Comparison of ENCODE assay signal across 1 cellular context in genomic region chrX:40433160-40433559, GRCh38.
TF ChIP-seq lines count a peak whose summit lies in the region.

No MANE protein-coding gene starts in this region.

TF ChIP-seq in HepG2, 621 proteins besides CTCF, POLR2A, EP300 and RAD21 (continued from another document and continues in another):
- TF ChIP-seq BRF2 (CRISPR knock-in tag; IDR thresholded peaks at IDR 0.05) (no peak), ZNF770 (CRISPR knock-in tag; IDR thresholded peaks at IDR 0.05) (0 out of 2 replicates have a peak, but pooled peaks have one; percentile 19), ATRX (CRISPR knock-in tag; IDR thresholded peaks at IDR 0.05; ENCODE audit: borderline replicate concordance) (no peak), ZNF878 (CRISPR knock-in tag; IDR thresholded peaks at IDR 0.05) (peak; percentile 79), HNRNPLL (IDR thresholded peaks at IDR 0.05; ENCODE audit: low read depth, low read length, poor library complexity, severe bottlenecking) (no peak), BCLAF1 (IDR thresholded peaks at IDR 0.05) (no peak), TP53 (CRISPR knock-in tag; conservative IDR thresholded peaks at IDR 0.05) (no peak), UBTF (CRISPR knock-in tag; IDR thresholded peaks at IDR 0.05) (no peak), PAF1 (CRISPR knock-in tag; IDR thresholded peaks at IDR 0.05) (no peak), TEAD2 (CRISPR knock-in tag; IDR thresholded peaks at IDR 0.05) (no peak), RCOR2 (CRISPR knock-in tag; IDR thresholded peaks at IDR 0.05) (peak; percentile 52; the same call in 1 of the 2 replicates), FOXP1 (IDR thresholded peaks at IDR 0.05) (no peak), FOXP1 (CRISPR knock-in tag; IDR thresholded peaks at IDR 0.05) (no peak), PRDM15 (CRISPR knock-in tag; IDR thresholded peaks at IDR 0.05) (no peak), ZNF263 (CRISPR knock-in tag; IDR thresholded peaks at IDR 0.05) (0 out of 2 replicates have a peak, but pooled peaks have one; percentile 24), HMG20A (CRISPR knock-in tag; IDR thresholded peaks at IDR 0.05; ENCODE audit: borderline replicate concordance) (peak; percentile 22; the same call in 1 of the 2 replicates), TRIM24 (CRISPR knock-in tag; IDR thresholded peaks at IDR 0.05) (0 out of 2 replicates have a peak, but pooled peaks have one; percentile 55), ETV5 (CRISPR knock-in tag; IDR thresholded peaks at IDR 0.05; ENCODE audit: borderline replicate concordance) (no peak; the same call in 1 of the 2 replicates), RXRA (CRISPR knock-in tag; IDR thresholded peaks at IDR 0.05) (peak; percentile 69), THAP11 (CRISPR knock-in tag; IDR thresholded peaks at IDR 0.05) (0 out of 2 replicates have a peak, but pooled peaks have one; percentile 13), ZNF589 (CRISPR knock-in tag; conservative IDR thresholded peaks at IDR 0.05) (no peak), ZNF382 (CRISPR knock-in tag; IDR thresholded peaks at IDR 0.05; ENCODE audit: borderline replicate concordance) (no peak), ARID5B (CRISPR knock-in tag; IDR thresholded peaks at IDR 0.05) (peak; percentile 58), ZNF510 (CRISPR knock-in tag; IDR thresholded peaks at IDR 0.05; ENCODE audit: low read depth) (no peak), ZNF7 (CRISPR knock-in tag; IDR thresholded peaks at IDR 0.05) (no peak), ZNF75D (CRISPR knock-in tag; IDR thresholded peaks at IDR 0.05; ENCODE audit: borderline replicate concordance) (no peak), ZNF788 (CRISPR knock-in tag; IDR thresholded peaks at IDR 0.05; ENCODE audit: borderline replicate concordance) (peak; percentile 35; the same call in 1 of the 2 replicates), E2F2 (CRISPR knock-in tag; IDR thresholded peaks at IDR 0.05; ENCODE audit: borderline replicate concordance) (no peak), TCF12 (IDR thresholded peaks at IDR 0.05) (no peak), TCF12 (CRISPR knock-in tag; IDR thresholded peaks at IDR 0.05) (no peak), ZHX1 (CRISPR knock-in tag; IDR thresholded peaks at IDR 0.05; ENCODE audit: low read depth) (no peak), ZFP1 (CRISPR knock-in tag; IDR thresholded peaks at IDR 0.05) (no peak)
